In genomic region chr5:55407059-55407684, GRCh38 we compare ENCODE assay signal across 1 cellular context.
A peak's percentile ranks its signal among the peaks of the same experiment; 100 is the strongest.
TF ChIP-seq lines count a peak whose summit lies in the region.

No MANE protein-coding gene starts in this region.

TF ChIP-seq in HepG2, 621 proteins besides CTCF, POLR2A, EP300 and RAD21 (continued from another document):
- TF ChIP-seq E2F2 (CRISPR knock-in tag; IDR thresholded peaks at IDR 0.05; ENCODE audit: borderline replicate concordance) (no peak), RBAK (CRISPR knock-in tag; IDR thresholded peaks at IDR 0.05) (no peak), ZNF3 (CRISPR knock-in tag; IDR thresholded peaks at IDR 0.05) (no peak), STAG1 (CRISPR knock-in tag; IDR thresholded peaks at IDR 0.05) (peak; percentile 75)
